In the genomic region with DNA sequence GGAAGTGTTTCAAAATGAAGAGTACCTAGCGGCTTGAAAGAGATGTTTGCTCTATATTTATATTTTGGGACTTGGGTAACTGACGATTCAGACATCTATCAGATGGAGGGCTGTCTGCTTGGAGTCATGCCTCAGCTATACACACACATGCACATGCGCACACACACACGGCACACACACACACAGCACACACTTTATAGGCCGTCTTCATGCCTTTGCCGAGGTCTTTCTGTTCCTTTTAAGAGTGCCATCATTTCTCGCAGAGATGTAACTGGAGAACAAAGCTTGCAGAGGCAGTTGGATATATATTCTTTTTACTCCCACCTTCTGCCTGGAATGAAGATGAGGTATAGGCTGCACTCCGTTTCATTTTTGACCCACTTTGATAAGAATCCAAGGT, we compare ENCODE assay signal across 2 cellular contexts.
TF ChIP-seq lines count a peak whose summit lies in the region.

No MANE protein-coding gene starts in this region.

TF ChIP-seq in HEK293, 187 proteins besides CTCF, POLR2A, EP300 and RAD21:
- TF ChIP-seq ZNF24 (tag by site-specific recombination; IDR thresholded peaks at IDR 0.05) = no peak
- TF ChIP-seq, protein P1, sequence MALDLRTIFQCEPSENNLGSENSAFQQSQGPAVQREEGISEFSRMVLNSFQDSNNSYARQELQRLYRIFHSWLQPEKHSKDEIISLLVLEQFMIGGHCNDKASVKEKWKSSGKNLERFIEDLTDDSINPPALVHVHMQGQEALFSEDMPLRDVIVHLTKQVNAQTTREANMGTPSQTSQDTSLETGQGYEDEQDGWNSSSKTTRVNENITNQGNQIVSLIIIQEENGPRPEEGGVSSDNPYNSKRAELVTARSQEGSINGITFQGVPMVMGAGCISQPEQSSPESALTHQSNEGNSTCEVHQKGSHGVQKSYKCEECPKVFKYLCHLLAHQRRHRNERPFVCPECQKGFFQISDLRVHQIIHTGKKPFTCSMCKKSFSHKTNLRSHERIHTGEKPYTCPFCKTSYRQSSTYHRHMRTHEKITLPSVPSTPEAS (tag by site-specific recombination; IDR thresholded peaks at IDR 0.05) = peak; percentile 94

TF ChIP-seq in WTC11, 78 proteins besides CTCF, POLR2A, EP300 and RAD21:
- TF ChIP-seq TP53 (CRISPR knock-in tag; IDR thresholded peaks at IDR 0.05) (0 out of 2 replicates have a peak, but pooled peaks have one; percentile 10), ZNF423 (CRISPR knock-in tag; IDR thresholded peaks at IDR 0.05) (no peak)
